21 cellular contexts compared by ENCODE assay signal in the genomic region with DNA sequence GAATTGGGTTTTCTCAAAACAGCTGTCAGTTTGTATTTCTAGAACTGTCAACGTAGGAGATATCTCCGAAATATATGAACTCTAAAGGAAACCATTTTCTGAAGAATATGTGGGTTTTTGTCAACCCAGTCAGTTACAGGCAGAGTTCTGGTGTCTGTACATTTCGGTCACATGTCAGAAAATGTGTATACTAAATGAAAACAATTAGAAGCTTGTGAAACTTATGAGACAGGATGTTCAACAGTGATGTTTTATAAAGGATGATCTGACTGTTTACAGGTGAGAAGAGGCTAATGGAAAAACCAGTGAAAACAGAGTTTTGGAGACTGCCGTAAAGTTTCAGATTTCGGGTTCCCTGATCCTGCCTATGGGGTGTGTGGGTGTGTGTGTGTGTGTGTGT. TPM values are rescaled to one million over a fixed set of nuclear protein-coding genes. Genes with fewer than 3 reads are reported as not detected.
DNase-seq lines count a peak whose midpoint lies in the region; ATAC-seq and TF ChIP-seq lines count a peak whose summit lies in the region.
"Had no signal": no experiment of that assay in that cellular context is flagged by ENCODE, and none has a peak within 500 bp of the region (broad histone marks: within the 10 kb centered on the region; RNA-seq: fewer than 3 reads in every experiment).

No MANE protein-coding gene starts in this region.

- H3K9ac ChIP-seq in rectal smooth muscle tissue (ENCODE audit: low read length) = no peak overlapping the region

- no peak for TF ChIP-seq CTCF in HFFc6 (IDR thresholded peaks at IDR 0.05)

- no peak for DNase-seq in activated naive CD4-positive, alpha-beta T cell treated with anti-CD3 and anti-CD28 coated beads, Interleukin-2, amount 50 U/mL, for 72 hours (ENCODE audit: low spot score in 2 of 2)
- no peak for DNase-seq in activated naive CD4-positive, alpha-beta T cell treated with Interleukin-2 at 50 U/mL for 16 hours
- no peak for DNase-seq in HFFc6
- DNase-seq in central memory CD8-positive, alpha-beta T cell (ENCODE audit: low spot score in 2 of 2) = no peak
- no peak for DNase-seq in AG20443 (ENCODE audit: low spot score)
- DNase-seq: colonic mucosa, DMS53, GDM1, HCEC 1CT, left colon, midbrain, NCI-H1417 treated with DMSO at 0.1 percent for 48 hours, NCI-H510A, testis, uterus had no signal

- H3K27me3 ChIP-seq in rectal smooth muscle tissue (ENCODE audit: control insufficient read depth, insufficient read depth, low read length) = no peaks in the 10 kb centered on the region
- H3K27me3 ChIP-seq: colonic mucosa, testis, uterus had no signal

- H3K27ac Mint-ChIP-seq in activated naive CD4-positive, alpha-beta T cell treated with anti-CD3 and anti-CD28 coated beads, Interleukin-2, amount 50 U/mL, for 72 hours = peak overlapping the region in 1 of 2 donors; percentile 62
- H3K27ac Mint-ChIP-seq in HFFc6 = peak overlapping the region; percentile 42; the same call in 1 of the 2 replicates
- peak overlapping the region; percentile 25 for H3K27ac Mint-ChIP-seq in central memory CD8-positive, alpha-beta T cell (ENCODE audit: low read depth)
- H3K27ac Mint-ChIP-seq: T-helper 1 cell treated with Interleukin-12 subunit alpha and Interleukin-12 subunit beta and Interleukin-4 antibody, amounts not matched to agents 30 μg/mL and 1 μg/mL, for 36 hours had no signal

- no peak overlapping the region for H3K4me3 ChIP-seq in rectal smooth muscle tissue (ENCODE audit: low read length)
- H3K4me3 ChIP-seq: colonic mucosa, testis, uterus had no signal

- H3K9me3 Mint-ChIP-seq in activated naive CD4-positive, alpha-beta T cell treated with anti-CD3 and anti-CD28 coated beads, Interleukin-2, amount 50 U/mL, for 72 hours = no peaks in the 10 kb centered on the region
- H3K9me3 Mint-ChIP-seq in HFFc6 = no peaks in the 10 kb centered on the region
- H3K9me3 Mint-ChIP-seq in central memory CD8-positive, alpha-beta T cell = no peaks in the 10 kb centered on the region
- H3K9me3 Mint-ChIP-seq: brain; CD14-positive monocyte; T-helper 1 cell treated with Interleukin-12 subunit alpha and Interleukin-12 subunit beta and Interleukin-4 antibody, amounts not matched to agents 30 μg/mL and 1 μg/mL, for 36 hours had no signal

- peak overlapping the region; percentile 37 for H3K27ac ChIP-seq in rectal smooth muscle tissue (ENCODE audit: low read depth, low read length)
- H3K27ac ChIP-seq: colonic mucosa had no signal

- H3K4me3 Mint-ChIP-seq in HFFc6 = no peak overlapping the region
- no peak overlapping the region for H3K4me3 Mint-ChIP-seq in central memory CD8-positive, alpha-beta T cell
- H3K4me3 Mint-ChIP-seq: CD14-positive monocyte; T-helper 1 cell treated with Interleukin-12 subunit alpha and Interleukin-12 subunit beta and Interleukin-4 antibody, amounts not matched to agents 30 μg/mL and 1 μg/mL, for 36 hours had no signal

- no peaks in the 10 kb centered on the region for H3K27me3 Mint-ChIP-seq in HFFc6 (ENCODE audit: insufficient read depth)
- no peaks in the 10 kb centered on the region for H3K27me3 Mint-ChIP-seq in central memory CD8-positive, alpha-beta T cell
- H3K27me3 Mint-ChIP-seq: brain had no signal

- H3K4me1 Mint-ChIP-seq in HFFc6 (ENCODE audit: low read depth) = peaks cover 59% of the 10 kb centered on the region
- peaks cover 52% of the 10 kb centered on the region for H3K4me1 Mint-ChIP-seq in central memory CD8-positive, alpha-beta T cell

- ATAC-seq in activated naive CD4-positive, alpha-beta T cell treated with anti-CD3 and anti-CD28 coated beads, Interleukin-2, amount 50 U/mL, for 72 hours = peak; percentile 42 to 80
- ATAC-seq in central memory CD8-positive, alpha-beta T cell (replicated peaks; ENCODE audit: extremely low read depth, poor library complexity, severe bottlenecking) = no peak
- ATAC-seq in GM18861 (IDR thresholded peaks at IDR 0.05; ENCODE audit: unreplicated experiment) (no peak), esophagus mucosa (no peak)
- ATAC-seq: left colon had no signal

- H3K4me1 ChIP-seq in rectal smooth muscle tissue (ENCODE audit: control insufficient read depth, insufficient read depth, low read length) = peaks cover 10% of the 10 kb centered on the region
- H3K4me1 ChIP-seq: colonic mucosa, uterus had no signal

- H3K36me3 Mint-ChIP-seq in activated naive CD4-positive, alpha-beta T cell treated with anti-CD3 and anti-CD28 coated beads, Interleukin-2, amount 50 U/mL, for 72 hours = no peaks in the 10 kb centered on the region
- H3K36me3 Mint-ChIP-seq in HFFc6 (ENCODE audit: low read depth) = no peaks in the 10 kb centered on the region
- H3K36me3 Mint-ChIP-seq in central memory CD8-positive, alpha-beta T cell (ENCODE audit: insufficient read depth) = peaks cover 8% of the 10 kb centered on the region
- H3K36me3 Mint-ChIP-seq: brain had no signal

- H3K36me3 ChIP-seq in rectal smooth muscle tissue (ENCODE audit: control insufficient read depth, insufficient read depth, low read length) = no peaks in the 10 kb centered on the region
- H3K36me3 ChIP-seq: colonic mucosa, uterus had no signal

RNA-seq across cellular contexts. Expression of gene JAZF1, which starts 6.2 kb away (rescaled TPM):
- total RNA-seq in activated naive CD4-positive, alpha-beta T cell treated with anti-CD3 and anti-CD28 coated beads, Interleukin-2, amount 50 U/mL, for 72 hours = 1 to 10 TPM; 3.3 to 3.4 TPM
- 10 to 100 TPM; 17.5 to 26.3 (median 21.4) TPM for total RNA-seq in HFFc6 (2021; fragmentation: NEBNext Ultra II Directional; extraction: Animal tissue kit (Norgen Biotek cat#: 25700))
- 3.1 TPM for total RNA-seq in esophagus mucosa

Comparison
In these comparisons a context has a peak if more than half of its experiments do, and no peak if none do; other contexts are left out.
1. ATAC-seq: peak in activated naive CD4-positive, alpha-beta T cell treated with anti-CD3 and anti-CD28 coated beads, Interleukin-2, amount 50 U/mL, for 72 hours (2 of 2); none in central memory CD8-positive, alpha-beta T cell (single experiment), GM18861 (single experiment) and esophagus mucosa (single experiment).